In the genomic region with DNA sequence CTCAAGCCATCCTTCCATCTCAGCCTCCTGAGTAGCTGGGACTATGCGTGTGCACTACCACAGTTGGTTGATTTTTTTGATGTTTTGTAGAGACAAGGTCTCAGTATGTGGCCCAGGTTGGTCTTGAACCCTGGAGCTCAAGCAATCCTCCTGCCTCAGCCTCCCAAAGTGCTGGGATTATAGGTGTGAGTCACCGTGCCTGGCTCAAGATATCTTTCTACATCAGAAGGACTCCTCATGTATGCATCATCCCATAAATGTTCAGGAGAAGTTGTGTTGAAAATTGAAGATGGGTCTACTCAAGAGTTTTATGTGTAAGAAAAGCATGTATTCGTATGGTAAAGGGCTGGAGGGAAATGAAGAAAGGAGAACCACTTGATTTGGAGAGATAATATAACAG, we compare ENCODE assay signal across 18 cellular contexts.
A peak's percentile ranks its signal among the peaks of the same experiment; 100 is the strongest.
DNase-seq lines count a peak whose midpoint lies in the region; ATAC-seq and TF ChIP-seq lines count a peak whose summit lies in the region.
"Had no signal": no experiment of that assay in that cellular context is flagged by ENCODE, and none has a peak within 500 bp of the region (broad histone marks: within the 10 kb centered on the region; RNA-seq: fewer than 3 reads in every experiment).

No MANE protein-coding gene starts in this region.

- no peaks in the 10 kb centered on the region for H4K20me1 ChIP-seq in PC-9 (ENCODE audit: insufficient read depth)

- peaks cover 3% of the 10 kb centered on the region for H3K27me3 Mint-ChIP-seq in activated T-helper 17 cell treated with anti-CD3 and anti-CD28 coated beads, Interleukin-2, amount 50 U/mL, for 72 hours

- TF ChIP-seq POLR2A in stomach (IDR thresholded peaks at IDR 0.05), result no peak

- DNase-seq in EH (ENCODE audit: low read depth) (peak; percentile 19), PC-9 (peak in 1 of 2 experiments; percentile 68), stomach (no peak)
- DNase-seq: C1 segment of cervical spinal cord, Karpas-422, NCI-H1092, NCI-H146, NCI-H2029 treated with DMSO at 0.1 percent for 48 hours, NCI-H2171, NCI-H526, SW 1271 had no signal

- TF ChIP-seq CTCF in PC-9 (conservative IDR thresholded peaks at IDR 0.05) (no peak), stomach (IDR thresholded peaks at IDR 0.05) (no peak)

- POLR2A ChIA-PET in PC-9 (lab: Charles Lee; ENCODE audit: unreplicated experiment), result no interaction called here

- intact Hi-C loops in PC-9 (cut with micrococcal nuclease; ENCODE audit: unreplicated experiment), result no loop called here
- intact Hi-C loops in stomach (cut with DNase I; ENCODE audit: low total_unique reads), result no loop called here

- no peaks in the 10 kb centered on the region for H3K36me3 ChIP-seq in PC-9 (ENCODE audit: low read depth)
- H3K36me3 ChIP-seq in duodenal mucosa (ENCODE audit: control insufficient read depth in 1 of 2, insufficient read depth in 2 of 2, low read length in 2 of 2), result no peaks in the 10 kb centered on the region
- no peaks in the 10 kb centered on the region for H3K36me3 ChIP-seq in stomach

- WGBS in stomach, 5 donors, result 68 to 82% (median 74%) methylated on average over 3 of the region's 3 CpGs

- H3K79me2 ChIP-seq in PC-9 (ENCODE audit: low read depth), result 0 out of 2 replicates have a peak, but pooled peaks cover 5% of the 10 kb centered on the region

- H3K4me3 ChIP-seq in PC-9 (no peak overlapping the region), duodenal mucosa (ENCODE audit: low read depth in 1 of 2, low read length in 2 of 2) (no peak overlapping the region), stomach (no peak overlapping the region)

- ATAC-seq in GM19455 (IDR thresholded peaks at IDR 0.05; ENCODE audit: unreplicated experiment) (no peak), HG03521 (IDR thresholded peaks at IDR 0.05; ENCODE audit: unreplicated experiment) (no peak)
- ATAC-seq in activated T-helper 17 cell treated with anti-CD3 and anti-CD28 coated beads, Interleukin-2, amount 50 U/mL, for 72 hours (replicated peaks), result no peak
- ATAC-seq: Panc1 had no signal

- H3K27ac Mint-ChIP-seq in activated T-helper 17 cell treated with anti-CD3 and anti-CD28 coated beads, Interleukin-2, amount 50 U/mL, for 72 hours, result no peak overlapping the region
- H3K27ac Mint-ChIP-seq: IgD-negative memory B cell had no signal

- CTCF ChIA-PET in PC-9 (lab: Charles Lee), result no interaction called here

- peak overlapping the region; percentile 69 for H3K4me2 ChIP-seq in PC-9

- BruUV-seq in PC-9 (replicated peaks; lab: Mats Ljungman, UMichigan), result no TSS peak

- no peak overlapping the region for H3K4me3 Mint-ChIP-seq in activated T-helper 17 cell treated with anti-CD3 and anti-CD28 coated beads, Interleukin-2, amount 50 U/mL, for 72 hours
- H3K4me3 Mint-ChIP-seq: IgD-negative memory B cell had no signal

- no peaks in the 10 kb centered on the region for H3K9me2 ChIP-seq in PC-9 (ENCODE audit: insufficient read depth)

- H3K27me3 ChIP-seq in PC-9 (ENCODE audit: insufficient read depth, low read depth) (no peaks in the 10 kb centered on the region), duodenal mucosa (ENCODE audit: control insufficient read depth in 1 of 2, insufficient read depth in 2 of 2, low read length in 2 of 2) (no peaks in the 10 kb centered on the region), stomach (no peaks in the 10 kb centered on the region)

- no peaks in the 10 kb centered on the region for H3K36me3 Mint-ChIP-seq in activated T-helper 17 cell treated with anti-CD3 and anti-CD28 coated beads, Interleukin-2, amount 50 U/mL, for 72 hours (ENCODE audit: low read depth)

- no peak overlapping the region for H2AFZ ChIP-seq in PC-9

- H3K9me3 Mint-ChIP-seq in activated T-helper 17 cell treated with anti-CD3 and anti-CD28 coated beads, Interleukin-2, amount 50 U/mL, for 72 hours, result no peaks in the 10 kb centered on the region

- H3K4me1 ChIP-seq in PC-9 (replicated peaks; ENCODE audit: insufficient read depth) (peaks cover 69% of the 10 kb centered on the region), duodenal mucosa (ENCODE audit: control insufficient read depth in 1 of 2, insufficient read depth in 2 of 2, low read length in 2 of 2) (peaks cover 53 to 55% of the 10 kb centered on the region in 2 donors), stomach (peaks cover 4 to 47% (median 21%) of the 10 kb centered on the region in 4 donors)

- H3K4me1 Mint-ChIP-seq in activated T-helper 17 cell treated with anti-CD3 and anti-CD28 coated beads, Interleukin-2, amount 50 U/mL, for 72 hours, result peaks cover 5% of the 10 kb centered on the region

- H3K9me3 ChIP-seq in PC-9 (ENCODE audit: insufficient read depth, low read depth), result no peaks in the 10 kb centered on the region; the same call in 1 of the 2 replicates
- no peaks in the 10 kb centered on the region for H3K9me3 ChIP-seq in duodenal mucosa (ENCODE audit: control insufficient read depth in 1 of 2, low read length in 2 of 2)
- H3K9me3 ChIP-seq in stomach, result no peaks in the 10 kb centered on the region

- TF ChIP-seq EP300 in stomach (IDR thresholded peaks at IDR 0.05), result no peak

- peak overlapping the region; percentile 84 for H3K27ac ChIP-seq in PC-9
- H3K27ac ChIP-seq in duodenal mucosa (ENCODE audit: low read depth, low read length), result peak overlapping the region; percentile 35
- peak overlapping the region in 3 of 5 donors; percentile 57 to 75 (median 74) for H3K27ac ChIP-seq in stomach
- H3K27ac ChIP-seq: HL-60 had no signal

- H3K9ac ChIP-seq in duodenal mucosa (ENCODE audit: low read depth in 1 of 2, low read length in 2 of 2), result peak overlapping the region in 1 of 2 donors; percentile 27

- peaks cover 53% of the 10 kb centered on the region for H3F3A ChIP-seq in PC-9 (ENCODE audit: insufficient read depth, low read depth)
